Comparison of ENCODE assay signal across 1 cellular context in genomic region chr15:80698636-80699035, GRCh38.
TF ChIP-seq lines count a peak whose summit lies in the region.

No MANE protein-coding gene starts in this region.

TF ChIP-seq in IMR-90, 13 proteins besides CTCF, POLR2A, EP300 and RAD21:
- TF ChIP-seq ELK1 (IDR thresholded peaks at IDR 0.05; ENCODE audit: borderline replicate concordance, low read depth, low read length) (no peak), SMC3 (IDR thresholded peaks at IDR 0.05; ENCODE audit: low read depth, low read length) (no peak), CHD1 (IDR thresholded peaks at IDR 0.05; ENCODE audit: low read depth, low read length) (no peak), RCOR1 (IDR thresholded peaks at IDR 0.05; ENCODE audit: insufficient replicate concordance, low read length) (no peak), MAFK (IDR thresholded peaks at IDR 0.05; ENCODE audit: low read depth, low read length) (no peak), BHLHE40 (IDR thresholded peaks at IDR 0.05; ENCODE audit: low read depth, low read length) (no peak), MXI1 (IDR thresholded peaks at IDR 0.05; ENCODE audit: borderline replicate concordance, low read depth, low read length) (no peak), MAZ (IDR thresholded peaks at IDR 0.05; ENCODE audit: borderline replicate concordance, low read depth, low read length) (no peak), RFX5 (IDR thresholded peaks at IDR 0.05; ENCODE audit: low read depth, low read length) (no peak), USF2 (IDR thresholded peaks at IDR 0.05; ENCODE audit: low read depth, low read length) (no peak), NFE2L2 (IDR thresholded peaks at IDR 0.05; ENCODE audit: low read depth, low read length) (no peak), FOS (IDR thresholded peaks at IDR 0.05; ENCODE audit: low read depth, low read length) (no peak)
TF ChIP-seq in IMR-90: peak in this region for 0.
